Comparison of ENCODE assay signal across 12 cellular contexts in the genomic region with DNA sequence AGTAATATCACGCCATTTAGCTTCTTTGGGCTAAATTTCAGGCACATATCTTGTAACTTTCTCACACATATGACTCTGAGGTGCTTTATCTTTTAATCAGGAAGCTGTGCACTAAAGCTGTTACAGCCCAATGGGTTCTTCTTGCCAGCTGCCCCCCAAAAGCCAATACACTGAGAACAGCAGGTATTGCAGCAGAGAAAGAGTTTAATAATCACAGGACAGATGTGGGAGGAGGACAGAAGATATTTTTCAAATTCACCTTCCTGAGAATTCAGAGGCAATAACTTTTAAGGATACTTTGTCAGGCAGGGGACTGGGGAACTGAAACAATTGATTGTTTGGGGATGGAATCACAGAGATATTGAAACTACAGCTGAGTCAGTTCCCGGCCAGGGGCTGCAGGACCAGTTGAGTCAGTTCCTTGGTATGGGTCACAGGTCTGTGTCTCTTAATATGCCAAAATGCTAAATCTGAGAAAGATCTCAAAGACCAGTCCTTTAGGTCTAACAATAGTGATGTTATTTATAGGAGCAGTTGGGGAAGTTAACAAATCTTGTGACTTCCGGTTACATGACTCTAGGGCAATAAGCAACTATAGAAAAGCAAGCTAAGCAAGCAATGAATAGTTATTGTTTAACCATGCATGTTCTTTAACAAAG.
DNase-seq lines count a peak whose midpoint lies in the region; ATAC-seq lines count a peak whose summit lies in the region.
"Had no signal": no experiment of that assay in that cellular context is flagged by ENCODE, and none has a peak within 500 bp of the region (broad histone marks: within the 10 kb centered on the region; RNA-seq: fewer than 3 reads in every experiment).

No MANE protein-coding gene starts in this region.

- ATAC-seq in GM18502 (IDR thresholded peaks at IDR 0.05; ENCODE audit: poor library complexity, unreplicated experiment) (peak; percentile 88), GM19452 (IDR thresholded peaks at IDR 0.05; ENCODE audit: unreplicated experiment) (peak; percentile 80), HG02973 (IDR thresholded peaks at IDR 0.05; ENCODE audit: unreplicated experiment) (peak; percentile 72)
- ATAC-seq: T-helper 17 cell had no signal

- peak; percentile 58 for DNase-seq in NOMO-1 treated with DMSO at 0.1 percent for 48 hours (lab: John Stamatoyannopoulos, UW; ENCODE audit: unreplicated experiment)
- no peak for DNase-seq in OCI-M2 (lab: John Stamatoyannopoulos, UW; ENCODE audit: unreplicated experiment)
- no peak for DNase-seq in germinal center (ENCODE audit: low spot score)
- no peak for DNase-seq in OCI-M1 (lab: John Stamatoyannopoulos, UW)
- DNase-seq in DMS153 treated with DMSO at 0.1 percent for 48 hours (lab: John Stamatoyannopoulos, UW; ENCODE audit: unreplicated experiment) = no peak
- DNase-seq: kidney, NCI-H69, ovary, T-helper 17 cell had no signal
